Comparison of ENCODE assay signal across 13 cellular contexts in the genomic region with DNA sequence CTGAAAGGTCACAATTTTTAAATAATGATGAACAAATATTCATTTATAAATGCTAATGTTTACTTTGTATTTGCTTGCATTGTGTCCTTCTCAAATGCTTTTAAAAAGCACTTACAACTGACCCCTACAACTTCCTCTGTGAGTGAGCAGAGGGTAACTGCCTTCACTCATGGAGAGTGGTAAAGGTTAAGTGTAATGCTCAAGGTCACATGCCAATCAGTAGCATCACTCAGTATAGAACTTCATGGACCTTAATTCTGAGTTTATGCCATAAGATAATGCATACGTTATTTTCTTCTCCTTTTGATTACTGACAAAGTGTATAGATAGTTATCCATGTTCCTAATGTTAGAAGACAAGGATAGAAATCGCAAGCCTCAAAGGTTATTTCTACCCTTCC.
"Had no signal": no experiment of that assay in that cellular context is flagged by ENCODE, and none has a peak within 500 bp of the region (broad histone marks: within the 10 kb centered on the region; RNA-seq: fewer than 3 reads in every experiment).

No MANE protein-coding gene starts in this region.

- H3K9me3 ChIP-seq: esophagus squamous epithelium, right atrium auricular region had no signal

- H3K36me3 ChIP-seq: brain microvascular endothelial cell, esophagus squamous epithelium, right atrium auricular region had no signal

- H3K27me3 ChIP-seq: brain microvascular endothelial cell, esophagus squamous epithelium, right atrium auricular region had no signal

- ATAC-seq: activated CD4-positive, CD25-positive, alpha-beta regulatory T cell treated with anti-CD3 and anti-CD28 coated beads, Interleukin-2, amount 50 U/mL, for 24 hours had no signal

- FAIRE-seq: endothelial cell of umbilical vein had no signal

- H3K27ac ChIP-seq: brain microvascular endothelial cell, right atrium auricular region had no signal

- DNase-seq: activated CD4-positive, alpha-beta T cell treated with anti-CD3 and anti-CD28 coated beads, Interleukin-2, amount 50 U/mL, for 1 hour; activated naive CD4-positive, alpha-beta T cell treated with Interleukin-2 at 50 U/mL for 16 hours; activated T-cell treated with anti-CD3 and anti-CD28 coated beads for 4 hours; anterior cingulate cortex; brain microvascular endothelial cell; cerebellar nuclear complex; effector CD8-positive, alpha-beta T cell; esophagus squamous epithelium; immature natural killer cell; nucleus accumbens had no signal

- H3K4me3 ChIP-seq: esophagus squamous epithelium, right atrium auricular region had no signal
